In genomic region chr13:50412046-50412617, GRCh38 we compare ENCODE assay signal across 23 cellular contexts.
DNase-seq lines count a peak whose midpoint lies in the region; ATAC-seq and TF ChIP-seq lines count a peak whose summit lies in the region.
"Had no signal": no experiment of that assay in that cellular context is flagged by ENCODE, and none has a peak within 500 bp of the region (broad histone marks: within the 10 kb centered on the region; RNA-seq: fewer than 3 reads in every experiment).

No MANE protein-coding gene starts in this region.

- H3K36me3 ChIP-seq in GM23248 (ENCODE audit: low read depth) (no peaks in the 10 kb centered on the region), PC-9 (ENCODE audit: low read depth) (no peaks in the 10 kb centered on the region), osteoblast (ENCODE audit: insufficient read depth, low read length) (no peaks in the 10 kb centered on the region)
- H3K36me3 ChIP-seq: left ventricle myocardium inferior, pancreas, right atrium auricular region had no signal

- no peaks in the 10 kb centered on the region for H3K79me2 ChIP-seq in GM23248 (ENCODE audit: insufficient read depth)
- no peaks in the 10 kb centered on the region for H3K79me2 ChIP-seq in PC-9 (ENCODE audit: low read depth)
- no peaks in the 10 kb centered on the region for H3K79me2 ChIP-seq in osteoblast (ENCODE audit: insufficient read depth, low read length)

- H3K4me3 ChIP-seq in GM23248 (no peak overlapping the region), PC-9 (no peak overlapping the region), osteoblast (ENCODE audit: insufficient read depth, low read length) (no peak overlapping the region), dorsolateral prefrontal cortex (no peak overlapping the region)
- H3K4me3 ChIP-seq: body of pancreas, left ventricle myocardium inferior, pancreas, right atrium auricular region had no signal

- H3K27ac ChIP-seq in GM23248 (peak overlapping the region; percentile 77), PC-9 (peak overlapping the region; percentile 53), epithelial cell of prostate (peak overlapping the region; percentile 28), osteoblast (ENCODE audit: low read depth, low read length) (peak overlapping the region; percentile 65), dorsolateral prefrontal cortex (no peak overlapping the region)
- H3K27ac ChIP-seq: body of pancreas, pancreas had no signal

- H3K4me2 ChIP-seq in GM23248 (ENCODE audit: unreplicated experiment) (peak overlapping the region; percentile 72), PC-9 (peak overlapping the region; percentile 42), osteoblast (ENCODE audit: insufficient read depth, low read length) (no peak overlapping the region)

- TF ChIP-seq CTCF in PC-9 (conservative IDR thresholded peaks at IDR 0.05) (no peak), osteoblast (IDR thresholded peaks at IDR 0.05; ENCODE audit: extremely low read depth, low read depth, low read length) (no peak), dorsolateral prefrontal cortex (IDR thresholded peaks at IDR 0.05 in 54 of 56, conservative IDR thresholded peaks at IDR 0.05 in 2 of 56; ENCODE audit: low read depth in 1 of 56, partially characterized antibody in 56 of 56) (no peak)

- CTCF ChIA-PET in PC-9 (lab: Charles Lee): no interaction called here

- H4K20me1 ChIP-seq in GM23248 (ENCODE audit: insufficient read depth) (no peaks in the 10 kb centered on the region), PC-9 (ENCODE audit: insufficient read depth) (no peaks in the 10 kb centered on the region), osteoblast (ENCODE audit: insufficient read depth, low read length) (no peaks in the 10 kb centered on the region)

- 88 to 89% methylated on average over 4 of the region's 4 CpGs for WGBS in GM23248 (ENCODE audit: low coverage in 1 of 2, low lambda C conversion rate in 2 of 2, missing lambda C conversion rate in 2 of 2), 2 experiments

- H3K27me3 ChIP-seq in GM23248 (replicated peaks; ENCODE audit: insufficient read depth) (no peaks in the 10 kb centered on the region), PC-9 (ENCODE audit: insufficient read depth, low read depth) (no peaks in the 10 kb centered on the region), osteoblast (ENCODE audit: insufficient read depth, low read length) (no peaks in the 10 kb centered on the region), dorsolateral prefrontal cortex (no peaks in the 10 kb centered on the region)
- H3K27me3 ChIP-seq: body of pancreas, pancreas, right atrium auricular region had no signal

- no peak for ATAC-seq in GM18511 (IDR thresholded peaks at IDR 0.05; ENCODE audit: unreplicated experiment)
- ATAC-seq: body of pancreas; natural killer cell treated with Interleukin-12 subunit alpha and Interleukin-12 subunit beta and Interleukin-15 and Interleukin-18, amount 100 ng/mL, for 72 hours; stimulated activated memory B cell treated with anti-CD40 and anti-IgM and Interleukin-4, amounts not matched to agents 10 μg/mL and 1 μg/mL and 100 μg/mL, for 72 hours had no signal

- DNase-seq in GM23248 (no peak), PC-9 (no peak), epithelial cell of prostate (ENCODE audit: low read depth, low spot score) (no peak), osteoblast (ENCODE audit: insufficient read length, low spot score, missing footprints) (no peak), dorsolateral prefrontal cortex (no peak)
- no peak for DNase-seq in activated naive CD4-positive, alpha-beta T cell (lab: John Stamatoyannopoulos, UW)
- DNase-seq: activated CD4-positive, CD25-positive, alpha-beta regulatory T cell treated with anti-CD3 and anti-CD28 coated beads, Interleukin-2, amount 50 U/mL, for 72 hours; body of pancreas; effector CD4-positive, alpha-beta T cell; H7; left ventricle myocardium inferior; midbrain; NCI-H1092 treated with DMSO at 0.1 percent for 48 hours; NCI-H2029; NCI-H82; pancreas; SHP77; stimulated activated CD4-positive, alpha-beta T cell treated with anti-CD3 and anti-CD28 coated beads, Interleukin-4, amount 100 ng/mL, for 1 hour; T-helper 1 cell had no signal

- in situ Hi-C loops in GM23248 (cut with MboI): no loop called here

- H3F3A ChIP-seq in GM23248 (ENCODE audit: insufficient read depth) (peaks cover 28% of the 10 kb centered on the region), PC-9 (ENCODE audit: insufficient read depth, low read depth) (peaks cover 18% of the 10 kb centered on the region; the same call in 1 of the 2 replicates)

- intact Hi-C loops in PC-9 (cut with micrococcal nuclease; ENCODE audit: unreplicated experiment) (no loop called here), dorsolateral prefrontal cortex (cut with DNase I) (no loop called here)

- BruUV-seq in PC-9 (replicated peaks; lab: Mats Ljungman, UMichigan): no TSS peak

- H3K9ac ChIP-seq in GM23248: 0 out of 2 replicates have a peak overlapping the region, but pooled peaks have one; percentile 19

- H3K9me3 ChIP-seq in GM23248 (ENCODE audit: low read depth) (no peaks in the 10 kb centered on the region), PC-9 (ENCODE audit: insufficient read depth, low read depth) (0 out of 2 replicates have a peak, but pooled peaks cover 5% of the 10 kb centered on the region), osteoblast (ENCODE audit: low read depth, low read length) (no peaks in the 10 kb centered on the region)
- H3K9me3 ChIP-seq: body of pancreas, pancreas, right atrium auricular region had no signal

- peak overlapping the region; percentile 74 for H2AFZ ChIP-seq in GM23248
- H2AFZ ChIP-seq in PC-9: no peak overlapping the region
- H2AFZ ChIP-seq in osteoblast (ENCODE audit: low read length): no peak overlapping the region

- peaks cover 23% of the 10 kb centered on the region for H3K4me1 ChIP-seq in GM23248 (ENCODE audit: insufficient read depth)
- peaks cover 30% of the 10 kb centered on the region for H3K4me1 ChIP-seq in PC-9 (replicated peaks; ENCODE audit: insufficient read depth)
- peaks cover 25% of the 10 kb centered on the region for H3K4me1 ChIP-seq in osteoblast (ENCODE audit: insufficient read depth, low read length)
- H3K4me1 ChIP-seq: body of pancreas had no signal

- POLR2A ChIA-PET in PC-9 (lab: Charles Lee; ENCODE audit: unreplicated experiment): no interaction called here

- H3K9me2 ChIP-seq in GM23248 (ENCODE audit: insufficient read depth) (no peaks in the 10 kb centered on the region), PC-9 (ENCODE audit: insufficient read depth) (no peaks in the 10 kb centered on the region)

Comparison
In these comparisons a context has a peak if more than half of its experiments do, and no peak if none do; other contexts are left out.
1. H3K27ac ChIP-seq: peak in GM23248 (single experiment), PC-9 (single experiment), epithelial cell of prostate (single experiment) and osteoblast (single experiment); none in dorsolateral prefrontal cortex (0 of 59).